1 cellular context compared by ENCODE assay signal in genomic region chr1:37423810-37424209, GRCh38.
A peak's percentile ranks its signal among the peaks of the same experiment; 100 is the strongest.
TF ChIP-seq lines count a peak whose summit lies in the region.

No MANE protein-coding gene starts in this region.

TF ChIP-seq in K562, 482 proteins besides CTCF, POLR2A, EP300 and RAD21 (continued from another document and continues in another):
- TF ChIP-seq NFIX (CRISPR knock-in tag; IDR thresholded peaks at IDR 0.05; ENCODE audit: low read depth) (no peak), ZNF384 (IDR thresholded peaks at IDR 0.05; ENCODE audit: low read depth, low read length) (no peak), SRSF1 (IDR thresholded peaks at IDR 0.05; ENCODE audit: low read depth, low read length) (no peak), CXXC5 (CRISPR knock-in tag; IDR thresholded peaks at IDR 0.05) (peak; percentile 44; the same call in 1 of the 2 replicates), TAF9B (IDR thresholded peaks at IDR 0.05; ENCODE audit: partially characterized antibody) (no peak), ZNF668 (CRISPR knock-in tag; IDR thresholded peaks at IDR 0.05) (no peak), TFAP4 (CRISPR knock-in tag; IDR thresholded peaks at IDR 0.05; ENCODE audit: borderline replicate concordance) (peak; percentile 40; the same call in 1 of the 2 replicates), FOXO4 (CRISPR knock-in tag; IDR thresholded peaks at IDR 0.05) (no peak), DMBX1 (CRISPR knock-in tag; IDR thresholded peaks at IDR 0.05; ENCODE audit: borderline replicate concordance) (no peak), SIN3B (IDR thresholded peaks at IDR 0.05; ENCODE audit: low read depth) (no peak), FOXA3 (CRISPR knock-in tag; conservative IDR thresholded peaks at IDR 0.05 in 1 of 2, IDR thresholded peaks at IDR 0.05 in 1 of 2) (no peak), MLX (CRISPR knock-in tag; conservative IDR thresholded peaks at IDR 0.05) (no peak), MBD2 (IDR thresholded peaks at IDR 0.05; ENCODE audit: borderline replicate concordance, low read depth) (peak; percentile 33; the same call in 1 of the 2 replicates), GMEB1 (CRISPR knock-in tag; IDR thresholded peaks at IDR 0.05) (no peak), BRF2 (IDR thresholded peaks at IDR 0.05; ENCODE audit: borderline replicate concordance, insufficient read depth, insufficient read length) (no peak), NR2F6 (CRISPR knock-in tag; IDR thresholded peaks at IDR 0.05) (no peak), MYC (IDR thresholded peaks at IDR 0.05; ENCODE audit: low read depth, low read length) (0 out of 2 replicates have a peak, but pooled peaks have one; percentile 19), MYC (CRISPR knock-in tag; IDR thresholded peaks at IDR 0.05; ENCODE audit: borderline replicate concordance, low read depth) (no peak), CCAR2 (IDR thresholded peaks at IDR 0.05; ENCODE audit: low read depth, low read length) (no peak), CBFB (CRISPR knock-in tag; IDR thresholded peaks at IDR 0.05) (no peak), RBM25 (IDR thresholded peaks at IDR 0.05; ENCODE audit: low read depth, low read length, severe bottlenecking) (peak; percentile 52), PHF20 (IDR thresholded peaks at IDR 0.05; ENCODE audit: partially characterized antibody) (peak; percentile 83), GABPB1 (CRISPR knock-in tag; IDR thresholded peaks at IDR 0.05) (peak; percentile 25; the same call in 1 of the 2 replicates), SMARCA5 (IDR thresholded peaks at IDR 0.05) (no peak), TAF15 (IDR thresholded peaks at IDR 0.05; ENCODE audit: low read depth, low read length) (no peak), SNIP1 (IDR thresholded peaks at IDR 0.05; ENCODE audit: low read depth) (no peak), ZEB2 (IDR thresholded peaks at IDR 0.05) (no peak), CHCHD3 (CRISPR knock-in tag; IDR thresholded peaks at IDR 0.05) (no peak), ZNF3 (CRISPR knock-in tag; IDR thresholded peaks at IDR 0.05) (no peak), IRF2 (CRISPR knock-in tag; IDR thresholded peaks at IDR 0.05) (no peak), ZFP36 (IDR thresholded peaks at IDR 0.05; ENCODE audit: low read depth, low read length, partially characterized antibody) (no peak), BRD4 (IDR thresholded peaks at IDR 0.05) (no peak), BDP1 (IDR thresholded peaks at IDR 0.05; ENCODE audit: insufficient read depth, insufficient read length) (no peak), PHTF2 (CRISPR knock-in tag; IDR thresholded peaks at IDR 0.05) (no peak), CBX1 (IDR thresholded peaks at IDR 0.05; ENCODE audit: low read depth) (no peak), POLR2B (IDR thresholded peaks at IDR 0.05; ENCODE audit: low read depth, partially characterized antibody) (no peak), TCF3 (CRISPR knock-in tag; IDR thresholded peaks at IDR 0.05) (no peak), IRF1 (CRISPR knock-in tag; IDR thresholded peaks at IDR 0.05; ENCODE audit: borderline replicate concordance) (no peak), E2F5 (CRISPR knock-in tag; IDR thresholded peaks at IDR 0.05) (no peak), CBX3 (IDR thresholded peaks at IDR 0.05; ENCODE audit: borderline replicate concordance in 1 of 2, low read length in 2 of 2) (peak in 1 of 2 experiments; percentile 61; a peak in 1 of 3 replicates), U2AF2 (optimal IDR thresholded peaks at IDR 0.05; ENCODE audit: low read depth, low read length) (no peak), RBFOX2 (IDR thresholded peaks at IDR 0.05; ENCODE audit: low read depth, low read length) (no peak), NFRKB (IDR thresholded peaks at IDR 0.05; ENCODE audit: low read depth) (no peak), RBM15 (IDR thresholded peaks at IDR 0.05; ENCODE audit: insufficient read depth, low read length) (no peak), ETV1 (tag; conservative IDR thresholded peaks at IDR 0.05; ENCODE audit: low read depth) (peak; percentile 39; the same call in 1 of the 2 replicates), FOS (IDR thresholded peaks at IDR 0.05; ENCODE audit: extremely low read depth, insufficient read length) (peak; percentile 74), SRF (CRISPR knock-in tag; IDR thresholded peaks at IDR 0.05) (no peak), CBX5 (IDR thresholded peaks at IDR 0.05; ENCODE audit: borderline replicate concordance, low read depth) (no peak), HDAC1 (IDR thresholded peaks at IDR 0.05) (no peak), SRSF9 (IDR thresholded peaks at IDR 0.05; ENCODE audit: borderline replicate concordance, low read depth, low read length) (no peak), RFX1 (IDR thresholded peaks at IDR 0.05) (no peak), ZNF316 (IDR thresholded peaks at IDR 0.05) (no peak), AFF4 (CRISPR knock-in tag; IDR thresholded peaks at IDR 0.05) (no peak), THRB (CRISPR knock-in tag; conservative IDR thresholded peaks at IDR 0.05) (no peak), PHB2 (IDR thresholded peaks at IDR 0.05; ENCODE audit: low read depth) (no peak), NRF1 (conservative IDR thresholded peaks at IDR 0.05 in 1 of 2, IDR thresholded peaks at IDR 0.05 in 1 of 2) (0 out of 4 replicates have a peak, but pooled peaks of 1 of the 2 experiments have one; percentile 41), ASH1L (IDR thresholded peaks at IDR 0.05; ENCODE audit: borderline replicate concordance, low read depth, partially characterized antibody) (peak; percentile 59), STAT5A (IDR thresholded peaks at IDR 0.05; ENCODE audit: borderline replicate concordance, low read length) (no peak), GABPA (tag; conservative IDR thresholded peaks at IDR 0.05; ENCODE audit: low read depth) (peak; percentile 58), USF2 (CRISPR knock-in tag; IDR thresholded peaks at IDR 0.05) (peak; percentile 55; the same call in 1 of the 2 replicates), HNRNPH1 (optimal IDR thresholded peaks at IDR 0.05; ENCODE audit: low read depth, low read length) (no peak), ZKSCAN3 (CRISPR knock-in tag; IDR thresholded peaks at IDR 0.05) (no peak), ZFP30 (CRISPR knock-in tag; IDR thresholded peaks at IDR 0.05; ENCODE audit: borderline replicate concordance) (no peak), ZNF217 (CRISPR knock-in tag; IDR thresholded peaks at IDR 0.05) (no peak)
